22 cellular contexts compared by ENCODE assay signal in the genomic region with DNA sequence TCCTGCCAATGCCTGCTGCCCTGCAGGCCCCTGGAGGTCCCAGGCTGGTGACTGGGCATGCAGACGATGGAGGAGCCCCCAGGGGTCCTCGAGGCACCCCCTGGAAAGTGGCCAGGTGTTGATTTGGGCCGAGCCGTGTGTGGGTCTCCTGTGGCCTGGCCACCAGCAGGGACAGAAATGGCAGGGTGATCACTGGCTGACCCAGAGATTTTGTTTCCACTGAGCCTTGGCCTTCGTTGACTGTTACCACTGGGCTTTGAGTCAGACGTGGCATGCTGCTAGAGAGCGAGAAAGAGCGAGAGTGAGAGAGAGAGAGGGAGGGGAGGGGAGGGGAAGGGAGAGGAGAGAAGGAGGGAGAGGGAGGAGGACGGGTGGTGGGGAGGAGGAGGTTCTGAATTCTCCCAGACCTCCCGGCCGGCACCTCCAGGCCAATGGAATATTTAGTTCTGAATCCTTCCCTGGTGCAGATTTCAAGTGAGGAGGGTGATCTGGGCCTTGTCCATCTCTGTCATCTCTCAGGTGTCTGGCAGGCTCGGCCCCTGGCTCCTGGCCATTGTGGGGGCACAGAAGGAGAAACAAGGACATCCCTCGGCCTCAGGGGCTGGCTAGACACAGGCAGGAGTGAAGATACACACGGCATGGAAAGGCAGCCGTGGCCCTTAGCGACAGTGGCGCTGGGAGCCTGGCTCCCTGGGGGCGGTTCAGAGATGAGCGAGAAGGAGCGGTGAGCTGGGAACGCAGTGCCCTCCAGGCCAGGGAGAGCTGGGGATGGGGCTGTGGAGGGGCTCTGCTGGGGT. TPM values are rescaled to one million over a fixed set of nuclear protein-coding genes. Genes with fewer than 3 reads are reported as not detected.
DNase-seq lines count a peak whose midpoint lies in the region; ATAC-seq, FAIRE-seq and TF ChIP-seq lines count a peak whose summit lies in the region.
"Had no signal": no experiment of that assay in that cellular context is flagged by ENCODE, and none has a peak within 500 bp of the region (broad histone marks: within the 10 kb centered on the region; RNA-seq: fewer than 3 reads in every experiment).

No MANE protein-coding gene starts in this region.

- no peak overlapping the region for H3K14ac ChIP-seq in H1 (ENCODE audit: insufficient read length)

- no peak overlapping the region; the same call in 1 of the 2 replicates for H2BK12ac ChIP-seq in H1 (ENCODE audit: low read depth, low read length)

- no peak overlapping the region for H2BK120ac ChIP-seq in H1 (replicated peaks; ENCODE audit: low read depth, low read length)

- no peak for TF ChIP-seq POLR2A in H1 (IDR thresholded peaks at IDR 0.05; ENCODE audit: control extremely low read depth in 1 of 2, low read depth in 2 of 2, low read length in 2 of 2)

- TF ChIP-seq CTCF in H1 (IDR thresholded peaks at IDR 0.05; ENCODE audit: control extremely low read depth in 1 of 3, insufficient read depth in 1 of 3, low read depth in 1 of 3, low read length in 3 of 3) (no peak), neural progenitor cell (IDR thresholded peaks at IDR 0.05) (no peak)
- no peak for TF ChIP-seq CTCF in activated CD8-positive, alpha-beta T cell treated with anti-CD3 and anti-CD28 coated beads for 36 hours (IDR thresholded peaks at IDR 0.05)

- H3K4me2 ChIP-seq in H1 (ENCODE audit: insufficient read depth in 1 of 2, low read depth in 2 of 2, low read length in 2 of 2) (no peak overlapping the region), neural progenitor cell (no peak overlapping the region)

- H3K36me3 ChIP-seq in H1 (ENCODE audit: control insufficient read depth in 2 of 4, insufficient read depth in 4 of 4, low read length in 3 of 4), result no peaks in the 10 kb centered on the region; a peak in 1 of 8 replicates
- H3K36me3 ChIP-seq in neural progenitor cell, result no peaks in the 10 kb centered on the region

- no peak overlapping the region for H4K91ac ChIP-seq in H1 (replicated peaks; ENCODE audit: insufficient read length, low read length)

- peaks cover 5% of the 10 kb centered on the region; the same call in 1 of the 2 replicates for H3K23me2 ChIP-seq in H1 (ENCODE audit: low read depth, low read length)

- no peak overlapping the region; the same call in 1 of the 2 replicates for H4K8ac ChIP-seq in H1 (ENCODE audit: extremely low read depth, insufficient read depth, low read length)

- 0 out of 2 replicates have a peak overlapping the region, but pooled peaks have one; percentile 75 for H2AK5ac ChIP-seq in H1 (ENCODE audit: low read depth, low read length)

- no peak for TF ChIP-seq EP300 in H1 (IDR thresholded peaks at IDR 0.05; ENCODE audit: borderline replicate concordance in 1 of 2, low read depth in 2 of 2, low read length in 2 of 2)

- no peaks in the 10 kb centered on the region for H3K36me3 Mint-ChIP-seq in neural progenitor cell
- no peaks in the 10 kb centered on the region for H3K36me3 Mint-ChIP-seq in activated CD8-positive, alpha-beta T cell treated with anti-CD3 and anti-CD28 coated beads for 36 hours (ENCODE audit: low read depth)

- peak overlapping the region; percentile 95; the same call in 1 of the 2 replicates for H2BK15ac ChIP-seq in H1 (ENCODE audit: low read length)

- peaks cover 6% of the 10 kb centered on the region for H3K4me1 Mint-ChIP-seq in stimulated activated naive CD8-positive, alpha-beta T cell treated with anti-CD3 and anti-CD28 coated beads, Interleukin-15, amount 100 ng/mL, for 72 hours
- peaks cover 5% of the 10 kb centered on the region for H3K4me1 Mint-ChIP-seq in neural progenitor cell
- no peaks in the 10 kb centered on the region for H3K4me1 Mint-ChIP-seq in activated CD8-positive, alpha-beta T cell treated with anti-CD3 and anti-CD28 coated beads for 36 hours (ENCODE audit: low read depth)

- DNase-seq in stimulated activated naive CD8-positive, alpha-beta T cell treated with anti-CD3 and anti-CD28 coated beads, Interleukin-15, amount 100 ng/mL, for 72 hours, result no peak
- no peak for DNase-seq in stimulated activated naive CD8-positive, alpha-beta T cell treated with anti-CD3 and anti-CD28 coated beads, Interleukin-15, Interleukin-2, amounts not matched to agents 100 U/mL and 50 U/mL, for 24 hours
- DNase-seq in H1 (ENCODE audit: low read depth in 1 of 2, low spot score in 2 of 2) (no peak), neural progenitor cell (ENCODE audit: low spot score) (no peak), Right ventricle myocardium inferior (ENCODE audit: missing footprints) (no peak), pons (ENCODE audit: low spot score) (no peak)
- no peak for DNase-seq in activated CD8-positive, alpha-beta T cell treated with anti-CD3 and anti-CD28 coated beads for 36 hours
- DNase-seq: 8988T, DMS 273 treated with DMSO at 0.1 percent for 48 hours, DND-41, GDM1, Kasumi-1, MG63, NCI-H1048, NCI-H1436, NCI-H1930, NCI-H345, NCI-H524 treated with DMSO at 0.1 percent for 48 hours had no signal

- H3K27ac ChIP-seq in H1 (ENCODE audit: low read depth, low read length) (no peak overlapping the region), neural progenitor cell (no peak overlapping the region)

- H3K9me3 ChIP-seq in H1 (ENCODE audit: insufficient read depth in 2 of 2, low read depth in 1 of 2, low read length in 1 of 2), result peaks cover 0 to 5% of the 10 kb centered on the region in 2 experiments; a peak in 1 of 4 replicates
- no peaks in the 10 kb centered on the region for H3K9me3 ChIP-seq in neural progenitor cell (ENCODE audit: low read depth)
- H3K9me3 ChIP-seq: MG63 had no signal

- no peak overlapping the region for H2BK20ac ChIP-seq in H1 (ENCODE audit: low read length)

- no peak overlapping the region for H3K18ac ChIP-seq in H1 (ENCODE audit: extremely low read depth, low read length)

- no peak for ATAC-seq in stimulated activated naive CD8-positive, alpha-beta T cell treated with anti-CD3 and anti-CD28 coated beads, Interleukin-15, amount 100 ng/mL, for 72 hours
- ATAC-seq in stimulated activated naive CD8-positive, alpha-beta T cell treated with anti-CD3 and anti-CD28 coated beads, Interleukin-15, Interleukin-2, amounts not matched to agents 100 U/mL and 50 U/mL, for 24 hours, result no peak
- ATAC-seq in GM19035 (IDR thresholded peaks at IDR 0.05; ENCODE audit: unreplicated experiment), result no peak
- ATAC-seq in activated CD8-positive, alpha-beta T cell treated with anti-CD3 and anti-CD28 coated beads for 36 hours, result no peak
- no peak for ATAC-seq in Right ventricle myocardium inferior
- ATAC-seq: Panc1 had no signal

- no peaks in the 10 kb centered on the region for H3K79me1 ChIP-seq in H1 (ENCODE audit: low read depth, low read length)

- H3K27me3 ChIP-seq in H1 (replicated peaks in 1 of 4; ENCODE audit: control insufficient read depth in 3 of 4, extremely low read depth in 1 of 4, insufficient read depth in 3 of 4, low read length in 3 of 4) (no peaks in the 10 kb centered on the region), neural progenitor cell (no peaks in the 10 kb centered on the region)
- H3K27me3 ChIP-seq: MG63 had no signal

- no peak overlapping the region for H3K4me3 Mint-ChIP-seq in stimulated activated naive CD8-positive, alpha-beta T cell treated with anti-CD3 and anti-CD28 coated beads, Interleukin-15, amount 100 ng/mL, for 72 hours
- no peak overlapping the region for H3K4me3 Mint-ChIP-seq in neural progenitor cell
- no peak overlapping the region for H3K4me3 Mint-ChIP-seq in activated CD8-positive, alpha-beta T cell treated with anti-CD3 and anti-CD28 coated beads for 36 hours
- H3K4me3 Mint-ChIP-seq: B cell had no signal

- H4K5ac ChIP-seq in H1 (ENCODE audit: insufficient read length, low read depth, low read length), result no peak overlapping the region

- peaks cover 19% of the 10 kb centered on the region for H3K27me3 Mint-ChIP-seq in stimulated activated naive CD8-positive, alpha-beta T cell treated with anti-CD3 and anti-CD28 coated beads, Interleukin-15, amount 100 ng/mL, for 72 hours
- H3K27me3 Mint-ChIP-seq in neural progenitor cell (ENCODE audit: insufficient read depth, low read depth), result peaks cover 6% of the 10 kb centered on the region
- peaks cover 5% of the 10 kb centered on the region for H3K27me3 Mint-ChIP-seq in activated CD8-positive, alpha-beta T cell treated with anti-CD3 and anti-CD28 coated beads for 36 hours

- no peak for FAIRE-seq in H1 (lab: Jason Lieb, UNC)
- FAIRE-seq: H54 had no signal

- H3K9ac ChIP-seq in H1 (replicated peaks in 1 of 4; ENCODE audit: extremely low read depth in 1 of 4, low read depth in 3 of 4, low read length in 3 of 4) (no peak overlapping the region), neural progenitor cell (no peak overlapping the region)

- H2AFZ ChIP-seq in H1 (ENCODE audit: low read length) (no peak overlapping the region), neural progenitor cell (replicated peaks) (no peak overlapping the region)

- H3F3A ChIP-seq in neural progenitor cell (ENCODE audit: low read depth), result no peaks in the 10 kb centered on the region

- POLR2A ChIA-PET in H1 (lab: Charles Lee; ENCODE audit: partially characterized antibody), result no interaction called here
- POLR2A ChIA-PET in activated CD8-positive, alpha-beta T cell treated with anti-CD3 and anti-CD28 coated beads for 36 hours (lab: Charles Lee), result no interaction called here

- CTCF ChIA-PET in H1 (lab: Charles Lee; ENCODE audit: partially characterized antibody), result no interaction called here
- CTCF ChIA-PET in activated CD8-positive, alpha-beta T cell treated with anti-CD3 and anti-CD28 coated beads for 36 hours (lab: Charles Lee), result no interaction called here

- peak overlapping the region; percentile 42 to 48 for H3K27ac Mint-ChIP-seq in stimulated activated naive CD8-positive, alpha-beta T cell treated with anti-CD3 and anti-CD28 coated beads, Interleukin-15, amount 100 ng/mL, for 72 hours
- peak overlapping the region; percentile 97 for H3K27ac Mint-ChIP-seq in neural progenitor cell
- H3K27ac Mint-ChIP-seq in activated CD8-positive, alpha-beta T cell treated with anti-CD3 and anti-CD28 coated beads for 36 hours, result no peak overlapping the region
- H3K27ac Mint-ChIP-seq: B cell had no signal

- intact Hi-C loops in activated CD8-positive, alpha-beta T cell treated with anti-CD3 and anti-CD28 coated beads for 36 hours (cut with micrococcal nuclease), result no loop called here
- intact Hi-C loops in Right ventricle myocardium inferior (cut with DNase I), result loop anchor here (5.0 kb wide), 3 partner anchors 108 to 1678 kb away; no protein-coding TSS in a partner anchor

- no peak overlapping the region for H2BK5ac ChIP-seq in H1 (ENCODE audit: low read depth, low read length)

- H3K9me3 Mint-ChIP-seq in stimulated activated naive CD8-positive, alpha-beta T cell treated with anti-CD3 and anti-CD28 coated beads, Interleukin-15, amount 100 ng/mL, for 72 hours, result no peaks in the 10 kb centered on the region
- no peaks in the 10 kb centered on the region for H3K9me3 Mint-ChIP-seq in neural progenitor cell
- no peaks in the 10 kb centered on the region for H3K9me3 Mint-ChIP-seq in activated CD8-positive, alpha-beta T cell treated with anti-CD3 and anti-CD28 coated beads for 36 hours

- H3K79me2 ChIP-seq in H1 (ENCODE audit: control insufficient read depth in 1 of 2, insufficient read depth in 2 of 2, low read length in 2 of 2) (no peaks in the 10 kb centered on the region), neural progenitor cell (ENCODE audit: low read depth) (no peaks in the 10 kb centered on the region)

- no peak overlapping the region for H3K4ac ChIP-seq in H1 (replicated peaks; ENCODE audit: insufficient read length, low read depth, low read length)

- no peak for TF ChIP-seq RAD21 in H1 (IDR thresholded peaks at IDR 0.05 in 1 of 2, conservative IDR thresholded peaks at IDR 0.05 in 1 of 2; ENCODE audit: low read depth in 2 of 2, low read length in 2 of 2)

- 88% methylated on average over 19 of the region's 21 CpGs; no CpG with 5 or more reads in 1 of the 2 experiments for WGBS in H1 (ENCODE audit: extremely low coverage in 1 of 2, insufficient coverage in 1 of 2, insufficient read length in 1 of 2, insufficient replicate concordance in 2 of 2, low coverage in 1 of 2, low lambda C conversion rate in 2 of 2, missing lambda C conversion rate in 1 of 2), 2 experiments

- no peak overlapping the region for H3K23ac ChIP-seq in H1 (ENCODE audit: insufficient read length)

- H3K4me1 ChIP-seq in H1 (replicated peaks in 1 of 4; ENCODE audit: control insufficient read depth in 3 of 4, insufficient read depth in 4 of 4, low read length in 3 of 4) (peaks cover 0 to 4% (median 3%) of the 10 kb centered on the region in 4 experiments; a peak in 2 of 7 replicates), neural progenitor cell (peaks cover 3% of the 10 kb centered on the region)

- H3K4me3 ChIP-seq in H1 (ENCODE audit: extremely low read depth in 1 of 4, insufficient read depth in 2 of 4, low read depth in 3 of 4, low read length in 4 of 4), result no peak overlapping the region
- H3K4me3 ChIP-seq in neural progenitor cell, result no peak overlapping the region
- H3K4me3 ChIP-seq: MG63 had no signal

- no peak overlapping the region for H3K56ac ChIP-seq in H1 (replicated peaks; ENCODE audit: insufficient read length, low read depth, low read length)

- peaks cover 0 to 4% of the 10 kb centered on the region in 2 experiments for H4K20me1 ChIP-seq in H1 (replicated peaks in 1 of 2; ENCODE audit: control insufficient read depth in 1 of 2, insufficient read depth in 2 of 2, low read length in 2 of 2)
- no peaks in the 10 kb centered on the region for H4K20me1 ChIP-seq in neural progenitor cell (ENCODE audit: low read depth)

RNA-seq across cellular contexts. Expression of a gene that starts 58.2 kb away (rescaled TPM):
- 155 and 157 TPM in 2 replicates for total RNA-seq in H1 (2021; fragmentation: NEBNext Ultra II Directional; extraction: Animal tissue kit (Norgen Biotek cat#: 25700))
- 55.3 and 59.9 TPM in 2 replicates for polyA plus RNA-seq in H1 (2011; rRNA removed)
- polyA plus RNA-seq in H1 (2011; cell fraction: cytosol; rRNA removed), result 113 TPM
- 44.4 TPM for polyA plus RNA-seq in H1 (2011; cell fraction: nucleus; rRNA removed)
- polyA plus RNA-seq in H1 (2012, experiment 1 of 2), result 94.4 to 129 TPM (median 119 TPM) in 4 replicates
- polyA plus RNA-seq in H1 (2012, experiment 2 of 2), result 86.2 TPM
- 156 TPM for polyA plus RNA-seq in H1 (2013, experiment 1 of 2)
- 155 TPM for polyA plus RNA-seq in H1 (2013, experiment 2 of 2)
- 30.9 and 38.9 TPM in 2 replicates for polyA minus RNA-seq in H1 (2011; rRNA and poly(A)+ RNA removed)
- 26.2 TPM for polyA minus RNA-seq in H1 (2011; cell fraction: cytosol; rRNA and poly(A)+ RNA removed)
- 22.6 TPM for polyA minus RNA-seq in H1 (2011; cell fraction: nucleus; rRNA and poly(A)+ RNA removed)
- total RNA-seq in neural progenitor cell (ENCODE audit: low replicate concordance) (142 and 182 TPM in 2 replicates), Right ventricle myocardium inferior (74.3 TPM)
- 100 to 1,000 TPM; 109 to 121 TPM for total RNA-seq in activated CD8-positive, alpha-beta T cell treated with anti-CD3 and anti-CD28 coated beads for 36 hours
